In genomic region chr6:105051941-105052471, GRCh38 we compare ENCODE assay signal across 26 cellular contexts.
DNase-seq lines count a peak whose midpoint lies in the region; ATAC-seq, FAIRE-seq and TF ChIP-seq lines count a peak whose summit lies in the region.
"Had no signal": no experiment of that assay in that cellular context is flagged by ENCODE, and none has a peak within 500 bp of the region (broad histone marks: within the 10 kb centered on the region; RNA-seq: fewer than 3 reads in every experiment).

No MANE protein-coding gene starts in this region.

- intact Hi-C loops in MCF 10A (cut with micrococcal nuclease) (no loop called here), mammary epithelial cell (cut with micrococcal nuclease) (no loop called here)

- CTCF ChIA-PET in MCF 10A (lab: Yijun Ruan, JAX) (no interaction called here), mammary epithelial cell (lab: Charles Lee; ENCODE audit: low non-redundant PET) (no interaction called here)

- BruUV-seq in MCF 10A (replicated peaks; lab: Mats Ljungman, UMichigan) (no TSS peak), mammary epithelial cell (replicated peaks; lab: Mats Ljungman, UMichigan) (no TSS peak)

- 34% methylated on average over 3 of the region's 3 CpGs for WGBS in mammary epithelial cell (ENCODE audit: low coverage, missing lambda C conversion rate)

- no peaks in the 10 kb centered on the region for H3K79me2 ChIP-seq in mammary epithelial cell (ENCODE audit: insufficient read depth, low read length)
- H3K79me2 ChIP-seq: parathyroid adenoma had no signal

- no peaks in the 10 kb centered on the region for H3K9me3 ChIP-seq in mammary epithelial cell (replicated peaks; ENCODE audit: insufficient read depth, low read length)
- H3K9me3 ChIP-seq: breast epithelium, sigmoid colon, thoracic aorta had no signal

- dilution Hi-C loops in mammary epithelial cell (cut with HindIII; ENCODE audit: low sequenced_read_pairs): no loop called here

- no peak overlapping the region for H3K27ac ChIP-seq in mammary epithelial cell (ENCODE audit: insufficient read depth, low read depth, low read length)
- H3K27ac ChIP-seq: breast epithelium, C4-2B, parathyroid adenoma, sigmoid colon, thoracic aorta, VCaP had no signal

- H2AFZ ChIP-seq in mammary epithelial cell (ENCODE audit: low read depth, low read length): no peak overlapping the region
- H2AFZ ChIP-seq: parathyroid adenoma had no signal

- no peaks in the 10 kb centered on the region for H3K36me3 ChIP-seq in mammary epithelial cell (ENCODE audit: insufficient read depth, low read length)
- H3K36me3 ChIP-seq: breast epithelium, MG63, sigmoid colon, thoracic aorta had no signal

- peak; percentile 94 for ATAC-seq in SK-N-SH treated with all-trans-retinoic acid at 6 μM for 48 hours
- ATAC-seq in HG02981 (IDR thresholded peaks at IDR 0.05; ENCODE audit: unreplicated experiment): no peak
- ATAC-seq: activated naive CD8-positive, alpha-beta T cell treated with anti-CD3 and anti-CD28 coated beads, Interleukin-2, amount 50 U/mL, for 24 hours; naive thymus-derived CD4-positive, alpha-beta T cell; Right ventricle myocardium inferior; stimulated activated naive B cell treated with anti-CD40 and anti-IgM and Interleukin-4, amounts not matched to agents 10 μg/mL and 1 μg/mL and 100 μg/mL, for 72 hours had no signal

- no peak overlapping the region for H3K9ac ChIP-seq in mammary epithelial cell (ENCODE audit: insufficient read depth, low read length)
- H3K9ac ChIP-seq: parathyroid adenoma had no signal

- H3K4me3 ChIP-seq in mammary epithelial cell (replicated peaks in 1 of 3; ENCODE audit: insufficient read depth in 1 of 3, low read depth in 2 of 3, low read length in 3 of 3) (no peak overlapping the region), skeletal muscle cell (ENCODE audit: low read depth, low read length) (no peak overlapping the region)
- H3K4me3 ChIP-seq: breast epithelium, MG63, sigmoid colon, thoracic aorta had no signal

- H3K9me3 Mint-ChIP-seq in MCF 10A (ENCODE audit: unreplicated experiment): no peaks in the 10 kb centered on the region
- H3K9me3 Mint-ChIP-seq: T-helper 1 cell treated with Interleukin-12 subunit alpha and Interleukin-12 subunit beta and Interleukin-4 antibody, amounts not matched to agents 30 μg/mL and 1 μg/mL, for 36 hours had no signal

- H3K4me1 Mint-ChIP-seq in MCF 10A (ENCODE audit: insufficient read depth, unreplicated experiment): peaks cover 6% of the 10 kb centered on the region
- H3K4me1 Mint-ChIP-seq: activated naive CD8-positive, alpha-beta T cell treated with anti-CD3 and anti-CD28 coated beads, Interleukin-2, amount 50 U/mL, for 24 hours; memory B cell; naive thymus-derived CD4-positive, alpha-beta T cell; stimulated activated naive B cell treated with anti-CD40 and anti-IgM and Interleukin-4, amounts not matched to agents 10 μg/mL and 1 μg/mL and 100 μg/mL, for 72 hours had no signal

- H3K4me3 Mint-ChIP-seq in MCF 10A (ENCODE audit: unreplicated experiment): no peak overlapping the region
- H3K4me3 Mint-ChIP-seq: activated naive CD8-positive, alpha-beta T cell treated with anti-CD3 and anti-CD28 coated beads, Interleukin-2, amount 50 U/mL, for 24 hours; memory B cell; naive thymus-derived CD4-positive, alpha-beta T cell; stimulated activated naive B cell treated with anti-CD40 and anti-IgM and Interleukin-4, amounts not matched to agents 10 μg/mL and 1 μg/mL and 100 μg/mL, for 72 hours; T-helper 1 cell treated with Interleukin-12 subunit alpha and Interleukin-12 subunit beta and Interleukin-4 antibody, amounts not matched to agents 30 μg/mL and 1 μg/mL, for 36 hours had no signal

- DNase-seq in MCF 10A (ENCODE audit: unreplicated experiment) (peak; percentile 8), mammary epithelial cell (no peak), fibroblast of peridontal ligament (ENCODE audit: extremely low read depth) (peak; percentile 26), skeletal muscle cell (ENCODE audit: low read depth) (peak; percentile 31), D721Med (ENCODE audit: insufficient read length, low spot score) (no peak), MV-4-11 (lab: John Stamatoyannopoulos, UW) (no peak)
- DNase-seq: activated effector memory CD4-positive, alpha-beta T cell treated with anti-CD3 and anti-CD28 coated beads, Interleukin-2, amount 50 U/mL, for 16 hours; activated naive CD8-positive, alpha-beta T cell treated with anti-CD3 and anti-CD28 coated beads, Interleukin-2, amount 50 U/mL, for 24 hours; GDM1; MG63; naive thymus-derived CD4-positive, alpha-beta T cell; NCI-H1694 treated with DMSO at 0.1 percent for 48 hours; NCI-H2227 treated with DMSO at 0.1 percent for 48 hours; NCI-H748 treated with DMSO at 0.1 percent for 48 hours; sigmoid colon; stimulated activated naive B cell treated with anti-CD40 and anti-IgM and Interleukin-4, amounts not matched to agents 10 μg/mL and 1 μg/mL and 100 μg/mL, for 72 hours had no signal

- no peaks in the 10 kb centered on the region for H3K36me3 Mint-ChIP-seq in MCF 10A (ENCODE audit: insufficient read depth, unreplicated experiment)
- H3K36me3 Mint-ChIP-seq: memory B cell; naive thymus-derived CD4-positive, alpha-beta T cell had no signal

- POLR2A ChIA-PET in MCF 10A (lab: Yijun Ruan, JAX): no interaction called here

- no peaks in the 10 kb centered on the region for H3K27me3 ChIP-seq in mammary epithelial cell (ENCODE audit: insufficient read depth, low read length)
- H3K27me3 ChIP-seq: breast epithelium, MG63, sigmoid colon had no signal

- H3K4me1 ChIP-seq in mammary epithelial cell (ENCODE audit: insufficient read depth, low read length): peaks cover 2% of the 10 kb centered on the region
- H3K4me1 ChIP-seq: breast epithelium, parathyroid adenoma, sigmoid colon had no signal

- H3K27me3 Mint-ChIP-seq in MCF 10A (ENCODE audit: insufficient read depth, unreplicated experiment): no peaks in the 10 kb centered on the region

- H3K4me2 ChIP-seq in mammary epithelial cell (ENCODE audit: insufficient read depth, low read depth, low read length): no peak overlapping the region

- no peak for TF ChIP-seq CTCF in MCF 10A (IDR thresholded peaks at IDR 0.05; ENCODE audit: unreplicated experiment)
- no peak for TF ChIP-seq CTCF in mammary epithelial cell (conservative IDR thresholded peaks at IDR 0.05 in 1 of 2, IDR thresholded peaks at IDR 0.05 in 1 of 2; ENCODE audit: extremely low read depth in 1 of 2, insufficient read depth in 1 of 2, low read depth in 1 of 2, low read length in 2 of 2)
- no peak for TF ChIP-seq CTCF in D721Med (IDR thresholded peaks at IDR 0.05; ENCODE audit: insufficient read depth, missing control alignments)

- no peak overlapping the region for H3K27ac Mint-ChIP-seq in MCF 10A (ENCODE audit: low read depth, unreplicated experiment)
- H3K27ac Mint-ChIP-seq: activated naive CD8-positive, alpha-beta T cell treated with anti-CD3 and anti-CD28 coated beads, Interleukin-2, amount 50 U/mL, for 24 hours; memory B cell; naive thymus-derived CD4-positive, alpha-beta T cell; stimulated activated naive B cell treated with anti-CD40 and anti-IgM and Interleukin-4, amounts not matched to agents 10 μg/mL and 1 μg/mL and 100 μg/mL, for 72 hours; T-helper 1 cell treated with Interleukin-12 subunit alpha and Interleukin-12 subunit beta and Interleukin-4 antibody, amounts not matched to agents 30 μg/mL and 1 μg/mL, for 36 hours had no signal

- H4K20me1 ChIP-seq in mammary epithelial cell (ENCODE audit: insufficient read depth, low read length): no peaks in the 10 kb centered on the region

- in situ Hi-C loops in mammary epithelial cell (cut with MboI; ENCODE audit: low sequenced_read_pairs in 2 of 2): loop anchor here in 1 of 2 donors (25.0 kb wide), 1 partner anchor 265 kb away; no protein-coding TSS in a partner anchor

- FAIRE-seq in D721Med (lab: Jason Lieb, UNC): no peak

TF ChIP-seq in SK-N-SH treated with all-trans-retinoic acid at 6 μM for 48 hours, 23 proteins besides CTCF, POLR2A, EP300 and RAD21 (continues in another document):
- TF ChIP-seq ZNF565 (CRISPR knock-in tag; conservative IDR thresholded peaks at IDR 0.05; ENCODE audit: low read depth) (no peak), CSRNP3 (CRISPR knock-in tag; IDR thresholded peaks at IDR 0.05) (no peak), ZC3H10 (CRISPR knock-in tag; IDR thresholded peaks at IDR 0.05) (no peak), TCF4 (CRISPR knock-in tag; IDR thresholded peaks at IDR 0.05; ENCODE audit: borderline replicate concordance) (peak; percentile 69; the same call in 1 of the 2 replicates), POU6F1 (CRISPR knock-in tag; IDR thresholded peaks at IDR 0.05; ENCODE audit: borderline replicate concordance, low read depth) (0 out of 2 replicates have a peak, but pooled peaks have one; percentile 51), TOX (CRISPR knock-in tag; IDR thresholded peaks at IDR 0.05; ENCODE audit: borderline replicate concordance) (no peak; the same call in 1 of the 2 replicates), CSDC2 (CRISPR knock-in tag; IDR thresholded peaks at IDR 0.05) (no peak)

Comparison
In these comparisons a context has a peak if more than half of its experiments do, and no peak if none do; other contexts are left out.
1. DNase-seq: peak in MCF 10A (single experiment), fibroblast of peridontal ligament (single experiment) and skeletal muscle cell (single experiment); none in mammary epithelial cell (single experiment), D721Med (single experiment) and MV-4-11 (single experiment).